30 cellular contexts compared by ENCODE assay signal in genomic region chr17:16953841-16954240, GRCh38. TPM values are rescaled to one million over a fixed set of nuclear protein-coding genes. Genes with fewer than 3 reads are reported as not detected.
"Had no signal": no experiment of that assay in that cellular context is flagged by ENCODE, and none has a peak within 500 bp of the region (broad histone marks: within the 10 kb centered on the region; RNA-seq: fewer than 3 reads in every experiment).

No MANE protein-coding gene starts in this region.

- DNase-seq: activated CD4-positive, alpha-beta T cell treated with anti-CD3 and anti-CD28 coated beads for 1 hour; activated CD4-positive, alpha-beta T cell treated with anti-CD3 and anti-CD28 coated beads, Interleukin-2, amount 10 ng/mL, durations not matched to agents 24 days and 14 days; activated CD8-positive, alpha-beta T cell treated with anti-CD3 and anti-CD28 coated beads for 36 hours; activated gamma-delta T cell; activated naive CD4-positive, alpha-beta T cell treated with anti-CD3 and anti-CD28 coated beads for 36 hours; amygdala; MG63; NCI-H1092 treated with DMSO at 0.1 percent for 48 hours; NCI-H1417 treated with DMSO at 0.1 percent for 48 hours; NCI-H1694; NCI-H2029; NCI-H2107; NCI-H2171 treated with DMSO at 0.1 percent for 48 hours; NCI-H226; NCI-H526; NCI-H82; NK-92 treated with Interleukin-12 subunit alpha and Interleukin-12 subunit beta, amount 100 ng/mL, for 24 hours; Right ventricle myocardium superior had no signal

- H3K4me1 Mint-ChIP-seq: activated CD4-positive, alpha-beta T cell treated with anti-CD3 and anti-CD28 coated beads, Interleukin-2, amount 10 ng/mL, durations not matched to agents 24 days and 14 days; activated T-helper 17 cell treated with anti-CD3 and anti-CD28 coated beads, Interleukin-2, amount 50 U/mL, for 72 hours; brain; central memory CD8-positive, alpha-beta T cell; WTC11 had no signal

- H3K4me2 ChIP-seq: KMS-11 had no signal

- H3K4me3 Mint-ChIP-seq: activated CD4-positive, alpha-beta T cell treated with anti-CD3 and anti-CD28 coated beads, Interleukin-2, amount 10 ng/mL, durations not matched to agents 24 days and 14 days; activated CD8-positive, alpha-beta T cell treated with anti-CD3 and anti-CD28 coated beads for 36 hours; activated naive CD4-positive, alpha-beta T cell treated with anti-CD3 and anti-CD28 coated beads for 36 hours; activated naive CD8-positive, alpha-beta T cell; activated T-helper 17 cell treated with anti-CD3 and anti-CD28 coated beads, Interleukin-2, amount 50 U/mL, for 72 hours; brain; central memory CD8-positive, alpha-beta T cell; T-helper 1 cell treated with Interleukin-12 subunit alpha and Interleukin-12 subunit beta and Interleukin-4 antibody, amounts not matched to agents 30 μg/mL and 1 μg/mL, for 36 hours; WTC11 had no signal

- H3K27me3 ChIP-seq: MG63, Peyer's patch, SJSA1 had no signal

- H3K4me3 ChIP-seq: MG63, Peyer's patch, SJSA1 had no signal

- H3K36me3 ChIP-seq: MG63, Peyer's patch, SJSA1 had no signal

- H3K27ac ChIP-seq: KMS-11, Peyer's patch, RWPE1, SJSA1 had no signal

- H3K4me1 ChIP-seq: Peyer's patch, SJSA1 had no signal

- H3K27ac Mint-ChIP-seq: activated CD4-positive, alpha-beta T cell treated with anti-CD3 and anti-CD28 coated beads, Interleukin-2, amount 10 ng/mL, durations not matched to agents 24 days and 14 days; activated CD8-positive, alpha-beta T cell treated with anti-CD3 and anti-CD28 coated beads for 36 hours; activated naive CD4-positive, alpha-beta T cell treated with anti-CD3 and anti-CD28 coated beads for 36 hours; activated naive CD8-positive, alpha-beta T cell; activated T-helper 17 cell treated with anti-CD3 and anti-CD28 coated beads, Interleukin-2, amount 50 U/mL, for 72 hours; brain; T-helper 1 cell treated with Interleukin-12 subunit alpha and Interleukin-12 subunit beta and Interleukin-4 antibody, amounts not matched to agents 30 μg/mL and 1 μg/mL, for 36 hours; WTC11 had no signal

- ATAC-seq: activated CD8-positive, alpha-beta T cell treated with anti-CD3 and anti-CD28 coated beads for 36 hours; activated T-helper 17 cell treated with anti-CD3 and anti-CD28 coated beads, Interleukin-2, amount 50 U/mL, for 72 hours; WTC11 had no signal

- H3K9me3 ChIP-seq: MG63, Peyer's patch had no signal

- H3K9ac ChIP-seq: KMS-11 had no signal

RNA-seq across cellular contexts. Expression of gene TNFRSF13B, which starts 18.1 kb away (rescaled TPM):
- total RNA-seq: activated CD4-positive, alpha-beta T cell treated with anti-CD3 and anti-CD28 coated beads, Interleukin-2, amount 10 ng/mL, durations not matched to agents 24 days and 14 days; activated CD8-positive, alpha-beta T cell treated with anti-CD3 and anti-CD28 coated beads for 36 hours; activated naive CD4-positive, alpha-beta T cell treated with anti-CD3 and anti-CD28 coated beads for 36 hours; activated T-helper 17 cell treated with anti-CD3 and anti-CD28 coated beads, Interleukin-2, amount 50 U/mL, for 72 hours; astrocyte; NCI-H460; Right ventricle myocardium superior; SJSA1; WTC11 had no signal
